ENCODE assay signal across 1 cellular context in the genomic region with DNA sequence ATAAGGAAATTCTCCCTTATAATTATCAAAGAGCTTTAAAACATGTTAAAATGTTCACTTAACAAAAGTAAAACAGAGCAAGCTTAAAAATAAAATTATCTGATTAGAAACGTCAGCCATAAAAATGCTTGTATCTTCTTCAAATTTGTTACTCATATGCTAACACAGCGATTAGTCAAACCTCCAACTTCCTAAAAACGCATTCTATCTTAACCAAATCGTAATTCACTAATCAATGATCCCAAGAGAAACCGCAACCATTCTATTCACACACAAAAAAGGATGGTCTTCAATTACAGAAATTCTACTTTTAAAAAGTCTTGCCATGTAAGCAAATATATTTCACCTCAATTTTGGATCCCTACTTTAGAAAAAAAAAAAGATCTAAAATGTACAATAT.
TF ChIP-seq lines count a peak whose summit lies in the region.

No MANE protein-coding gene starts in this region.

TF ChIP-seq in GM12878, 131 proteins besides CTCF, POLR2A, EP300 and RAD21 (continued from another document):
- TF ChIP-seq, protein P1, sequence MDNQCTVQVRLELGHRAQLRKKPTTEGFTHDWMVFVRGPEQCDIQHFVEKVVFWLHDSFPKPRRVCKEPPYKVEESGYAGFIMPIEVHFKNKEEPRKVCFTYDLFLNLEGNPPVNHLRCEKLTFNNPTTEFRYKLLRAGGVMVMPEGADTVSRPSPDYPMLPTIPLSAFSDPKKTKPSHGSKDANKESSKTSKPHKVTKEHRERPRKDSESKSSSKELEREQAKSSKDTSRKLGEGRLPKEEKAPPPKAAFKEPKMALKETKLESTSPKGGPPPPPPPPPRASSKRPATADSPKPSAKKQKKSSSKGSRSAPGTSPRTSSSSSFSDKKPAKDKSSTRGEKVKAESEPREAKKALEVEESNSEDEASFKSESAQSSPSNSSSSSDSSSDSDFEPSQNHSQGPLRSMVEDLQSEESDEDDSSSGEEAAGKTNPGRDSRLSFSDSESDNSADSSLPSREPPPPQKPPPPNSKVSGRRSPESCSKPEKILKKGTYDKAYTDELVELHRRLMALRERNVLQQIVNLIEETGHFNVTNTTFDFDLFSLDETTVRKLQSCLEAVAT (IDR thresholded peaks at IDR 0.05), result 0 out of 2 replicates have a peak, but pooled peaks have one; percentile 7
TF ChIP-seq in GM12878: peak in this region for 3.
